In the genomic region with DNA sequence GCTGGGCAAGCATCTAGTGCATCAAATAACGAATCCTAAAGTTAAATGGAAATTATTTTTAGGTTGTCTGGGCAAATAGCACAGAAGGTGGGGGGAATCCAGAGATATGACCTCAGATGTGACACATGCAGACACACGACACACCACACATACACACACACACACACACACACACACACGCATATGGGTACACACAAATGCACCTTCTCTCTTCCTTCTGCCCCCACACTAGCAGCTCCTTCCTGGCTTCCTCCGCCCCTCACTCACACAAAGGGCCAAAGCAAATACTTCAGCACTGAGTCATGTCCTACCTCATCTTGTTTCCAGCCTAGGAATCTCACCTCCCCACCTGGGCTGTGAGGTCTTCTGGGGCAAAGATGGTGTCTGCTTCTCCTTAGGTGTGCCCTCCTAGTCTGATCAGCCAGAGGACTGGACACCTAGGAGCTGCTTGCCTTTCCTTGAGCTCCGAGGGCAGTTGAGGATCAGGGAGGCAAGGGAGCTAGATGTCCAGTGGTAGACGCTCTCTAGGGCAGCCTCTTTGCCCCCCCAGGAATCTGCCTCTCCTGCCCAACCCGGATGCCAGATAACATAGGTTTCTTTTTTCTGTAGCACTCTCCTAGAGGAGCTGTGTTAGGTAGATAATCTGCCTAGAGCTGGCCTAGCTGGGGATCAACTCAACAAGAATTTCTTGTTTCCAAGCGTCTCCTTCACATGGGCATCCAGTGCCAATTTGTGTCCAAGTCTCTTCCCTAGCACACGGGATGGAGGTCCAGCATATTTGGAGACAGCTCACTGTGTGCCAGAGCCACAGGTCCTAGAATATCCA, we compare ENCODE assay signal across 10 cellular contexts. TPM values are rescaled to one million over a fixed set of nuclear protein-coding genes. Genes with fewer than 3 reads are reported as not detected.
A peak's percentile ranks its signal among the peaks of the same experiment; 100 is the strongest.
DNase-seq lines count a peak whose midpoint lies in the region; ATAC-seq and TF ChIP-seq lines count a peak whose summit lies in the region.
"Had no signal": no experiment of that assay in that cellular context is flagged by ENCODE, and none has a peak within 500 bp of the region (broad histone marks: within the 10 kb centered on the region; RNA-seq: fewer than 3 reads in every experiment).

No MANE protein-coding gene starts in this region.

- intact Hi-C loops in upper lobe of right lung (cut with DNase I) = no loop called here
- intact Hi-C loops in dorsolateral prefrontal cortex (cut with DNase I) = no loop called here
- intact Hi-C loops in lower leg skin (cut with DNase I; ENCODE audit: low total_unique reads) = no loop called here

- H3K36me3 ChIP-seq in upper lobe of right lung = no peaks in the 10 kb centered on the region
- H3K36me3 ChIP-seq: BLaER1 had no signal

- H3K36me3 Mint-ChIP-seq in mesothelial cell of epicardium = no peaks in the 10 kb centered on the region

- no peaks in the 10 kb centered on the region for H3K9me3 Mint-ChIP-seq in mesothelial cell of epicardium

- no peak overlapping the region for H3K4me3 Mint-ChIP-seq in mesothelial cell of epicardium

- peaks cover 36% of the 10 kb centered on the region for H3K4me1 Mint-ChIP-seq in mesothelial cell of epicardium

- H3K4me1 ChIP-seq in upper lobe of right lung = peaks cover 23% of the 10 kb centered on the region

- TF ChIP-seq CTCF in mesothelial cell of epicardium (IDR thresholded peaks at IDR 0.05; ENCODE audit: unreplicated experiment) (no peak), upper lobe of right lung (IDR thresholded peaks at IDR 0.05) (no peak), dorsolateral prefrontal cortex (IDR thresholded peaks at IDR 0.05 in 54 of 56, conservative IDR thresholded peaks at IDR 0.05 in 2 of 56; ENCODE audit: low read depth in 1 of 56, partially characterized antibody in 56 of 56) (no peak), lower leg skin (IDR thresholded peaks at IDR 0.05) (no peak)

- TF ChIP-seq POLR2A in lower leg skin (IDR thresholded peaks at IDR 0.05) = no peak

- peak overlapping the region; percentile 93 for H3K27ac Mint-ChIP-seq in mesothelial cell of epicardium

- no peaks in the 10 kb centered on the region for H3K9me3 ChIP-seq in upper lobe of right lung
- H3K9me3 ChIP-seq: BLaER1 had no signal

- ATAC-seq in upper lobe of right lung (peak; percentile 33), HG03442 (IDR thresholded peaks at IDR 0.05; ENCODE audit: unreplicated experiment) (no peak)

- H3K4me3 ChIP-seq in upper lobe of right lung = no peak overlapping the region
- H3K4me3 ChIP-seq in dorsolateral prefrontal cortex = no peak overlapping the region
- no peak overlapping the region for H3K4me3 ChIP-seq in lower leg skin (ENCODE audit: low read depth, poor library complexity, severe bottlenecking)
- H3K4me3 ChIP-seq: BLaER1, SK-N-MC had no signal

- DNase-seq in activated effector memory CD4-positive, alpha-beta T cell treated with anti-CD3 and anti-CD28 coated beads, Interleukin-2, amount 50 U/mL, for 16 hours = peak; percentile 79
- no peak for DNase-seq in activated effector memory CD4-positive, alpha-beta T cell treated with Interleukin-2 at 50 U/mL for 16 hours
- peak; percentile 90 for DNase-seq in astrocyte of the hippocampus (ENCODE audit: low read depth, low spot score)
- no peak for DNase-seq in mesothelial cell of epicardium (ENCODE audit: low spot score in 2 of 2, unreplicated experiment in 2 of 2)
- DNase-seq in upper lobe of right lung = no peak
- DNase-seq in dorsolateral prefrontal cortex = no peak
- no peak for DNase-seq in lower leg skin (ENCODE audit: low spot score in 2 of 2)

- 57 to 65% methylated on average over 9 of the region's 9 CpGs for WGBS in lower leg skin, 2 donors

- no peaks in the 10 kb centered on the region for H3K27me3 ChIP-seq in upper lobe of right lung
- H3K27me3 ChIP-seq in dorsolateral prefrontal cortex = no peaks in the 10 kb centered on the region
- H3K27me3 ChIP-seq: BLaER1 had no signal

- peak overlapping the region; percentile 74 for H3K27ac ChIP-seq in upper lobe of right lung
- H3K27ac ChIP-seq in dorsolateral prefrontal cortex = peak overlapping the region in 24 of 59 donors; percentile 2 to 71 (median 40)
- H3K27ac ChIP-seq: BLaER1, SK-N-MC had no signal

- no peaks in the 10 kb centered on the region for H3K27me3 Mint-ChIP-seq in mesothelial cell of epicardium (ENCODE audit: low read depth)

RNA-seq across cellular contexts. Expression of a gene that starts 14.3 kb away (rescaled TPM):
- total RNA-seq in mesothelial cell of epicardium (24.7 to 26.4 TPM (median 25.2 TPM) in 3 replicates), upper lobe of right lung (86.7 TPM), dorsolateral prefrontal cortex (100 to 1,000 TPM in 59 of 120 experiments, 10 to 100 TPM in 61; 64.6 to 141 (median 99.8) TPM), lower leg skin (10 to 100 TPM; 35.5 to 68.1 (median 59.0) TPM)

Comparison
In these comparisons a context has a peak if more than half of its experiments do, and no peak if none do; other contexts are left out.
1. DNase-seq: peak in activated effector memory CD4-positive, alpha-beta T cell treated with anti-CD3 and anti-CD28 coated beads, Interleukin-2, amount 50 U/mL, for 16 hours (single experiment) and astrocyte of the hippocampus (single experiment); none in activated effector memory CD4-positive, alpha-beta T cell treated with Interleukin-2 at 50 U/mL for 16 hours (single experiment), mesothelial cell of epicardium (0 of 2), upper lobe of right lung (single experiment), dorsolateral prefrontal cortex (0 of 10) and lower leg skin (0 of 2).